Comparison of ENCODE assay signal across 13 cellular contexts in the genomic region with DNA sequence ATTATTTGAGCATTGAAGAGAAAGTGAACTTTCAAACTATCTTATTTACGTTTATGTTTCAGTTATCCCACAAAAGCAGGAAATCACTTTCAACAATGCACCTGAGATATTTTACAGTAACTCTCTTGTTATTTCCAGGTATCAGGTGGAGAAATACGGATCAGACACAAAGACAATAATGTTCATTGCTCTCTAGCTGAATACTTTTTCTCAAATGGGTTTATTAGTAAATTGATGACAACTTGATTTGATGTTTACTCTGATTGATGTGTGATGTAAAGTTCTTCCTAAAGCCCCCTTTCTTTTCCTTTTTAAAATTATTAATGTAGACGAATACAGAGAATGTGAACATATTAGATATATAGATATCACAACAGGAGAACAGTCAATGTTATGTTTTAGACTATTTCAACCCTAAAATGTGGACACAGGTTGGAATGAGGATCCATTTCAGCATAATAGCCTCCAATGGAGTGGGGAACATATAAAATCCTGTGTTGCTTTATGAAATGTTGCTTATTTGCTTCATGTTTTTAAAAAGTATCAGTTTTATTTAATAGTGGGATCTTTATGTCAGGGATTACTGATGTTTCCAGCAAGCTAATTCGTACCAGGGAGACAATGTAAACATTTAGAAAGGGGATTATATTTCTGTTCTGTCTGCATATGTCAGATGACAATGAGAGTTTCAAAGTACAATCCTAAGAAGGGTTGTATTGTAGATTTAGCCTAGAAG.
"Had no signal": no experiment of that assay in that cellular context is flagged by ENCODE, and none has a peak within 500 bp of the region (broad histone marks: within the 10 kb centered on the region; RNA-seq: fewer than 3 reads in every experiment).

No MANE protein-coding gene starts in this region.

- H3K4me3 ChIP-seq: body of pancreas, spleen, transverse colon had no signal

- H3K27me3 ChIP-seq: body of pancreas, transverse colon had no signal

- H3K4me1 ChIP-seq: body of pancreas, spleen, transverse colon had no signal

- DNase-seq: activated effector memory CD4-positive, alpha-beta T cell treated with Interleukin-2 at 50 U/mL for 16 hours; activated T-cell treated with anti-CD3 and anti-CD28 coated beads, Interleukin-2, amount 50 U/mL, for 1 hour; body of pancreas; glutamatergic neuron; mammary epithelial cell; natural killer cell; right cardiac atrium; spleen; stimulated activated CD4-positive, alpha-beta T cell treated with anti-CD3 and anti-CD28 coated beads, Interleukin-1b, Interleukin-23, amount 100 ng/mL, for 48 hours; stimulated activated naive B cell treated with anti-CD40 and anti-IgM and Interleukin-4, amounts not matched to agents 10 μg/mL and 1 μg/mL and 100 μg/mL, for 72 hours; substantia nigra; transverse colon had no signal

- H3K27ac ChIP-seq: body of pancreas, spleen, transverse colon had no signal

- ATAC-seq: body of pancreas; left lobe of liver; natural killer cell; right cardiac atrium; stimulated activated naive B cell treated with anti-CD40 and anti-IgM and Interleukin-4, amounts not matched to agents 10 μg/mL and 1 μg/mL and 100 μg/mL, for 72 hours had no signal

- H3K36me3 ChIP-seq: spleen, transverse colon had no signal
